ENCODE assay signal across 8 cellular contexts in genomic region chr12:1660304-1661187, GRCh38. TPM values are rescaled to one million over a fixed set of nuclear protein-coding genes. Genes with fewer than 3 reads are reported as not detected.
DNase-seq lines count a peak whose midpoint lies in the region; ATAC-seq and TF ChIP-seq lines count a peak whose summit lies in the region.

No MANE protein-coding gene starts in this region.

- H3K27me3 ChIP-seq in GM23248 (replicated peaks; ENCODE audit: insufficient read depth) (no peaks in the 10 kb centered on the region), esophagus muscularis mucosa (no peaks in the 10 kb centered on the region), aorta (ENCODE audit: control insufficient read depth in 1 of 2, insufficient read depth in 2 of 2, low read length in 1 of 2) (no peaks in the 10 kb centered on the region)

- peak overlapping the region; percentile 15 for H3K4me3 Mint-ChIP-seq in activated CD4-positive, alpha-beta memory T cell treated with anti-CD3 and anti-CD28 coated beads, Interleukin-2, amount 10 ng/mL, durations not matched to agents 7 days and 5 days

- H2AFZ ChIP-seq in GM23248: no peak overlapping the region

- H3K9ac ChIP-seq in GM23248: no peak overlapping the region

- TF ChIP-seq CTCF in esophagus muscularis mucosa (IDR thresholded peaks at IDR 0.05) (no peak), omental fat pad (IDR thresholded peaks at IDR 0.05) (no peak)

- no peaks in the 10 kb centered on the region for H4K20me1 ChIP-seq in GM23248 (ENCODE audit: insufficient read depth)

- DNase-seq in GM23248 (peak; percentile 53), esophagus muscularis mucosa (ENCODE audit: extremely low spot score) (no peak), omental fat pad (ENCODE audit: low spot score) (peak; percentile 41), aorta (no peak), DMS79 treated with DMSO at 0.1 percent for 48 hours (lab: John Stamatoyannopoulos, UW) (no peak), NCI-H128 (lab: John Stamatoyannopoulos, UW; ENCODE audit: unreplicated experiment) (no peak)
- DNase-seq in activated CD4-positive, alpha-beta memory T cell treated with anti-CD3 and anti-CD28 coated beads, Interleukin-2, amount 10 ng/mL, durations not matched to agents 7 days and 5 days: peak; percentile 56

- H3K4me2 ChIP-seq in GM23248 (ENCODE audit: unreplicated experiment): no peak overlapping the region

- H3K4me3 ChIP-seq in GM23248: no peak overlapping the region
- peak overlapping the region; percentile 23 to 35 (median 31) for H3K4me3 ChIP-seq in esophagus muscularis mucosa
- H3K4me3 ChIP-seq in aorta (ENCODE audit: low read length in 2 of 2): no peak overlapping the region

- no peaks in the 10 kb centered on the region for H3K9me3 Mint-ChIP-seq in activated CD4-positive, alpha-beta memory T cell treated with anti-CD3 and anti-CD28 coated beads, Interleukin-2, amount 10 ng/mL, durations not matched to agents 7 days and 5 days

- H3K27ac Mint-ChIP-seq in activated CD4-positive, alpha-beta memory T cell treated with anti-CD3 and anti-CD28 coated beads, Interleukin-2, amount 10 ng/mL, durations not matched to agents 7 days and 5 days: peak overlapping the region; percentile 55

- H3K9me3 ChIP-seq in GM23248 (ENCODE audit: low read depth): no peaks in the 10 kb centered on the region
- no peaks in the 10 kb centered on the region for H3K9me3 ChIP-seq in esophagus muscularis mucosa
- no peaks in the 10 kb centered on the region for H3K9me3 ChIP-seq in aorta (ENCODE audit: control insufficient read depth, low read length)

- H3K4me1 Mint-ChIP-seq in activated CD4-positive, alpha-beta memory T cell treated with anti-CD3 and anti-CD28 coated beads, Interleukin-2, amount 10 ng/mL, durations not matched to agents 7 days and 5 days: peaks cover 28% of the 10 kb centered on the region

- H3K36me3 ChIP-seq in GM23248 (ENCODE audit: low read depth) (no peaks in the 10 kb centered on the region), esophagus muscularis mucosa (no peaks in the 10 kb centered on the region), aorta (ENCODE audit: control insufficient read depth in 1 of 2, insufficient read depth in 2 of 2, low read length in 1 of 2) (no peaks in the 10 kb centered on the region)

- WGBS in GM23248 (ENCODE audit: low coverage in 1 of 2, low lambda C conversion rate in 2 of 2, missing lambda C conversion rate in 2 of 2), 2 experiments: 28 to 29% methylated on average over 14 to 18 of the region's 20 CpGs
- 44% methylated on average over 20 of the region's 20 CpGs for WGBS in esophagus muscularis mucosa
- WGBS in aorta, 2 donors: 58 to 66% methylated on average over 17 to 18 of the region's 20 CpGs

- H3K79me2 ChIP-seq in GM23248 (ENCODE audit: insufficient read depth): no peaks in the 10 kb centered on the region

- H3K9me2 ChIP-seq in GM23248 (ENCODE audit: insufficient read depth): no peaks in the 10 kb centered on the region

- in situ Hi-C loops in GM23248 (cut with MboI): loop anchor here (25.0 kb wide), 1 partner anchor 927 kb away; no protein-coding TSS in a partner anchor

- POLR2A ChIA-PET in activated CD4-positive, alpha-beta memory T cell treated with anti-CD3 and anti-CD28 coated beads, Interleukin-2, amount 10 ng/mL, durations not matched to agents 7 days and 5 days (lab: Charles Lee): interaction anchor here (0.8 to 3.7 kb wide), 6 partner anchors 31 to 1271 kb away, joined by 3 to 23 read pairs (median 4); partner anchors contain the start of genes ADIPOR2 and KDM5A

- ATAC-seq in omental fat pad (ENCODE audit: low FRiP score): peak; percentile 38
- ATAC-seq in aorta (ENCODE audit: low FRiP score): peak; percentile 2
- ATAC-seq in HG03457 (IDR thresholded peaks at IDR 0.05; ENCODE audit: unreplicated experiment): no peak

- CTCF ChIA-PET in activated CD4-positive, alpha-beta memory T cell treated with anti-CD3 and anti-CD28 coated beads, Interleukin-2, amount 10 ng/mL, durations not matched to agents 7 days and 5 days (lab: Charles Lee): interaction anchor here (1.8 to 14.0 kb wide), 2 partner anchors 11 to 130 kb away, joined by 4 to 282 read pairs; no protein-coding TSS in a partner anchor

- H3K36me3 Mint-ChIP-seq in activated CD4-positive, alpha-beta memory T cell treated with anti-CD3 and anti-CD28 coated beads, Interleukin-2, amount 10 ng/mL, durations not matched to agents 7 days and 5 days (ENCODE audit: low read depth): no peaks in the 10 kb centered on the region

- peaks cover 2% of the 10 kb centered on the region for H3K27me3 Mint-ChIP-seq in activated CD4-positive, alpha-beta memory T cell treated with anti-CD3 and anti-CD28 coated beads, Interleukin-2, amount 10 ng/mL, durations not matched to agents 7 days and 5 days

- TF ChIP-seq EP300 in esophagus muscularis mucosa (IDR thresholded peaks at IDR 0.05): peak; percentile 47

- H3K27ac ChIP-seq in GM23248 (peak overlapping the region; percentile 55), esophagus muscularis mucosa (replicated peaks in 1 of 4) (peak overlapping the region; percentile 87 to 96 (median 92)), aorta (ENCODE audit: low read depth in 1 of 2, low read length in 2 of 2) (peak overlapping the region in 1 of 2 donors; percentile 13)

- H3K4me1 ChIP-seq in GM23248 (ENCODE audit: insufficient read depth) (0 out of 2 replicates have a peak, but pooled peaks cover 5% of the 10 kb centered on the region), esophagus muscularis mucosa (peaks cover 33 to 55% (median 53%) of the 10 kb centered on the region in 4 donors), aorta (ENCODE audit: control insufficient read depth in 1 of 2, insufficient read depth in 2 of 2, low read length in 2 of 2) (no peaks in the 10 kb centered on the region)

- intact Hi-C loops in esophagus muscularis mucosa (cut with DNase I): no loop called here
- intact Hi-C loops in aorta (cut with DNase I): loop anchor here in 1 of 2 donors (2.0 to 5.0 kb wide), 2 partner anchors 30 to 277 kb away; partner anchors contain the start of gene ADIPOR2

- H3F3A ChIP-seq in GM23248 (ENCODE audit: insufficient read depth): peaks cover 62% of the 10 kb centered on the region

- no peak for TF ChIP-seq POLR2A in esophagus muscularis mucosa (IDR thresholded peaks at IDR 0.05; ENCODE audit: low read depth)

RNA-seq across cellular contexts. Expression of gene ADIPOR2, which starts 30.3 kb away (rescaled TPM):
- total RNA-seq in GM23248 (2014; rRNA removed; shearing (Covaris generic)): 18.8 TPM in 2 replicates
- 4.2 and 4.9 TPM in 2 replicates for polyA plus RNA-seq in GM23248 (2016; fragmentation: Nextera tagmentation; extraction: Ambion mirVana)
- total RNA-seq in activated CD4-positive, alpha-beta memory T cell treated with anti-CD3 and anti-CD28 coated beads, Interleukin-2, amount 10 ng/mL, durations not matched to agents 7 days and 5 days: 10 to 100 TPM; 63.8 to 71.8 TPM
- total RNA-seq in esophagus muscularis mucosa: 10 to 100 TPM; 28.2 to 37.4 (median 34.1) TPM
- 100 to 1,000 TPM in 1 of 4 donors, 10 to 100 TPM in 3; 75.1 to 119 (median 93.4) TPM for total RNA-seq in omental fat pad
- total RNA-seq in aorta: 10 to 100 TPM; 47.6 to 50.5 TPM
- 10 to 100 TPM; 14.8 to 15.8 TPM for polyA plus RNA-seq in aorta

RNA-seq across cellular contexts. Expression of gene WNT5B, which starts 31.5 kb away (rescaled TPM):
- total RNA-seq in GM23248 (2014; rRNA removed; shearing (Covaris generic)): 505 and 529 TPM in 2 replicates
- polyA plus RNA-seq in GM23248 (2016; fragmentation: Nextera tagmentation; extraction: Ambion mirVana): 49.7 and 50.1 TPM in 2 replicates
- 1 to 10 TPM; 1.4 to 1.7 TPM for total RNA-seq in activated CD4-positive, alpha-beta memory T cell treated with anti-CD3 and anti-CD28 coated beads, Interleukin-2, amount 10 ng/mL, durations not matched to agents 7 days and 5 days
- total RNA-seq in esophagus muscularis mucosa: 100 to 1,000 TPM in 1 of 4 donors, 10 to 100 TPM in 3; 33.5 to 112 (median 53.5) TPM
- total RNA-seq in omental fat pad: 1 to 10 TPM; 3.6 to 9.0 (median 4.0) TPM
- total RNA-seq in aorta: 10 to 100 TPM in 1 of 2 donors, 1 to 10 TPM in 1; 4.2 to 11.2 TPM
- 1 to 10 TPM in 1 of 2 donors, under 1 TPM in 1; 0.88 to 1.3 TPM for polyA plus RNA-seq in aorta

Comparison
In these comparisons a context has a peak if more than half of its experiments do, and no peak if none do; other contexts are left out.
1. DNase-seq: peak in GM23248 (single experiment), activated CD4-positive, alpha-beta memory T cell treated with anti-CD3 and anti-CD28 coated beads, Interleukin-2, amount 10 ng/mL, durations not matched to agents 7 days and 5 days (single experiment) and omental fat pad (single experiment); none in esophagus muscularis mucosa (single experiment), aorta (0 of 2), DMS79 treated with DMSO at 0.1 percent for 48 hours (single experiment) and NCI-H128 (single experiment).
2. H3K4me3 ChIP-seq: peak in esophagus muscularis mucosa (4 of 4); none in GM23248 (single experiment) and aorta (0 of 2).